8 cellular contexts compared by ENCODE assay signal in genomic region chr9:105157178-105157583, GRCh38.
A peak's percentile ranks its signal among the peaks of the same experiment; 100 is the strongest.
DNase-seq lines count a peak whose midpoint lies in the region; ATAC-seq, FAIRE-seq and TF ChIP-seq lines count a peak whose summit lies in the region.

No MANE protein-coding gene starts in this region.

- in situ Hi-C loops in HepG2 (cut with HindIII; ENCODE audit: extremely low pct_ligation_motif_present, low pct_unique_long_range_greater_than_20kb), result loop anchor here (5.0 to 10.0 kb wide), 3 partner anchors 162 to 295 kb away; partner anchors contain the start of gene ABCA1

- peak; percentile 77 for FAIRE-seq in HepG2 (lab: Jason Lieb, UNC)

- no peaks in the 10 kb centered on the region for H3K36me3 ChIP-seq in colonic mucosa
- no peaks in the 10 kb centered on the region for H3K36me3 ChIP-seq in HepG2 (replicated peaks in 1 of 2; ENCODE audit: control insufficient read depth in 1 of 2, insufficient read depth in 2 of 2, low read length in 2 of 2)

- H3K9me3 ChIP-seq in colonic mucosa (no peaks in the 10 kb centered on the region), HepG2 (ENCODE audit: low read length) (no peaks in the 10 kb centered on the region)

- H3K9ac ChIP-seq in colonic mucosa (ENCODE audit: low read depth in 2 of 2, low read length in 2 of 2), result no peak overlapping the region
- no peak overlapping the region for H3K9ac ChIP-seq in HepG2 (ENCODE audit: insufficient read depth, low read depth, low read length)

- H3K4me2 ChIP-seq in HepG2 (ENCODE audit: low read depth, low read length), result no peak overlapping the region

- ATAC-seq in GM21423 (IDR thresholded peaks at IDR 0.05; ENCODE audit: unreplicated experiment) (peak; percentile 73), HepG2 (peak; percentile 92)

- POLR2A ChIA-PET in RWPE1 (lab: Yijun Ruan, JAX; ENCODE audit: low non-redundant PET), result no interaction called here
- POLR2A ChIA-PET in HepG2 (lab: Yijun Ruan, JAX), result no interaction called here

- H4K20me1 ChIP-seq in HepG2 (ENCODE audit: insufficient read depth, low read length), result no peaks in the 10 kb centered on the region

- intact Hi-C loops in colonic mucosa (cut with DNase I), result loop anchor here (2.0 to 5.0 kb wide), 2 partner anchors 260 to 294 kb away; no protein-coding TSS in a partner anchor
- intact Hi-C loops in HepG2 (cut with micrococcal nuclease; ENCODE audit: unreplicated experiment), result loop anchor here (1.0 kb wide), 2 partner anchors 231 to 294 kb away; no protein-coding TSS in a partner anchor

- no TSS peak for BruUV-seq in HepG2 (replicated peaks; lab: Mats Ljungman, UMichigan)

- CTCF ChIA-PET in RWPE1 (lab: Yijun Ruan, JAX) (interaction anchor here (0.6 to 1.6 kb wide), 9 partner anchors 9 to 374 kb away, joined by 3 to 5 read pairs (median 4); no protein-coding TSS in a partner anchor), HepG2 (lab: Yijun Ruan, JAX; ENCODE audit: low intra/inter-chr PET ratio, low total read pairs) (interaction anchor here (1.4 kb wide), 2 partner anchors 231 to 349 kb away, joined by 4 to 7 read pairs; no protein-coding TSS in a partner anchor)

- H3K27ac ChIP-seq in RWPE1, result peak overlapping the region; percentile 28; the same call in 1 of the 2 replicates
- no peak overlapping the region for H3K27ac ChIP-seq in colonic mucosa
- no peak overlapping the region for H3K27ac ChIP-seq in HepG2 (ENCODE audit: extremely low read length, insufficient read depth, low read length)

- no peak for TF ChIP-seq EP300 in HepG2 (IDR thresholded peaks at IDR 0.05; ENCODE audit: low read depth in 2 of 2, low read length in 2 of 2)
- no peak for TF ChIP-seq EP300 in HepG2 (CRISPR knock-in tag; IDR thresholded peaks at IDR 0.05; ENCODE audit: borderline replicate concordance)

- TF ChIP-seq POLR2A in HepG2 (IDR thresholded peaks at IDR 0.05; ENCODE audit: insufficient read depth in 1 of 2, low read depth in 2 of 2, low read length in 2 of 2), result no peak

- H3K27me3 ChIP-seq in colonic mucosa (no peaks in the 10 kb centered on the region), HepG2 (ENCODE audit: control insufficient read depth in 1 of 2, insufficient read depth in 2 of 2, low read length in 2 of 2) (no peaks in the 10 kb centered on the region)

- no peak overlapping the region for H3K4me3 ChIP-seq in Jurkat, Clone E6-1 (ENCODE audit: low read length)
- H3K4me3 ChIP-seq in colonic mucosa, result no peak overlapping the region
- H3K4me3 ChIP-seq in HepG2 (replicated peaks in 1 of 3; ENCODE audit: insufficient read depth in 1 of 3, low read depth in 2 of 3, low read length in 3 of 3), result no peak overlapping the region

- TF ChIP-seq CTCF in RWPE1 (conservative IDR thresholded peaks at IDR 0.05; ENCODE audit: low read depth), result peak; percentile 84
- peak; percentile 37 for TF ChIP-seq CTCF in colonic mucosa (IDR thresholded peaks at IDR 0.05)
- TF ChIP-seq CTCF in HepG2 (CRISPR knock-in tag; IDR thresholded peaks at IDR 0.05), result peak; percentile 74

- peak overlapping the region; percentile 42 for H2AFZ ChIP-seq in HepG2 (ENCODE audit: low read length)

- WGBS in HepG2 (ENCODE audit: low lambda C conversion rate), result 8% methylated on average over 4 of the region's 4 CpGs

- TF ChIP-seq RAD21 in HepG2 (CRISPR knock-in tag; IDR thresholded peaks at IDR 0.05), result peak; percentile 41; the same call in 1 of the 2 replicates

- H3K79me2 ChIP-seq in HepG2 (ENCODE audit: insufficient read depth, low read length), result no peaks in the 10 kb centered on the region

- no peaks in the 10 kb centered on the region for H3K4me1 ChIP-seq in colonic mucosa
- peaks cover 24% of the 10 kb centered on the region for H3K4me1 ChIP-seq in HepG2 (ENCODE audit: insufficient read depth, low read length)

- DNase-seq in SIG-M5 treated with dmso at 0.1 percent for 504 hours (lab: John Stamatoyannopoulos, UW; ENCODE audit: unreplicated experiment), result peak; percentile 81
- no peak for DNase-seq in SIG-M5 (lab: John Stamatoyannopoulos, UW)
- peak; percentile 50 for DNase-seq in Jurkat, Clone E6-1 (ENCODE audit: low read depth, low spot score)
- DNase-seq in RWPE1 (ENCODE audit: low spot score), result peak; percentile 84
- DNase-seq in colonic mucosa, result peak; percentile 42
- peak; percentile 24 for DNase-seq in HepG2 (ENCODE audit: low spot score)
- DNase-seq in stromal cell of bone marrow (ENCODE audit: low read depth), result peak; percentile 70

TF ChIP-seq in HepG2, 621 proteins besides CTCF, POLR2A, EP300 and RAD21 (continues in another document):
- TF ChIP-seq STAG1 (CRISPR knock-in tag; IDR thresholded peaks at IDR 0.05) (peak; percentile 82), TARDBP (CRISPR knock-in tag; IDR thresholded peaks at IDR 0.05) (0 out of 2 replicates have a peak, but pooled peaks have one; percentile 10), SAP130 (CRISPR knock-in tag; IDR thresholded peaks at IDR 0.05; ENCODE audit: low read depth) (peak; percentile 31; the same call in 1 of the 2 replicates), HMGXB4 (CRISPR knock-in tag; IDR thresholded peaks at IDR 0.05; ENCODE audit: borderline replicate concordance in 1 of 2, low read depth in 1 of 2) (peak in 1 of 2 experiments; percentile 45; a peak in 1 of 4 replicates), THAP9 (CRISPR knock-in tag; IDR thresholded peaks at IDR 0.05; ENCODE audit: borderline replicate concordance) (no peak), ZFX (CRISPR knock-in tag; IDR thresholded peaks at IDR 0.05; ENCODE audit: low read depth) (no peak), RXRB (CRISPR knock-in tag; IDR thresholded peaks at IDR 0.05; ENCODE audit: borderline replicate concordance) (peak; percentile 48; the same call in 1 of the 2 replicates)
